Comparison of ENCODE assay signal across 12 cellular contexts in the genomic region with DNA sequence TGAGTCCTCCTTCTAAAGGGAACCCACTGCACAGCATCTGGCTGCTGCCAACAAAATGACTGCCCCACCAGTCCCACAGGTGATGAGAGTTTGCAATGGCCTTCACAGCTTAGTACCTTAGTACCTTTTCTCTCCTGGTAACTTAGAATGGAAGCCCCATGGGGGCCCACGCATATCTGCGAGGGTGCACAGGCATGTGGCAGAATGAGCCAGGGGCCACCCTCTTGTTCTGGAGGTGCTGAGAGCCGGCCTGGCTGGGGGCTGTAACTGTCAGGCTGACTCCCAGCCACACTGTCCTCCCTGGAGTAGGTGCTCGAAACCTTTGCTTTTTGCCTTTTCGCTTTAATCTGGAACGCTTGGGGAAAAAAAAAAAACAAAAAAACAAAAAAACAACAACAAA.
DNase-seq lines count a peak whose midpoint lies in the region; ATAC-seq, FAIRE-seq and TF ChIP-seq lines count a peak whose summit lies in the region.
"Had no signal": no experiment of that assay in that cellular context is flagged by ENCODE, and none has a peak within 500 bp of the region (broad histone marks: within the 10 kb centered on the region; RNA-seq: fewer than 3 reads in every experiment).

No MANE protein-coding gene starts in this region.

- peaks cover 5% of the 10 kb centered on the region for H3K36me3 ChIP-seq in rectal smooth muscle tissue (ENCODE audit: control insufficient read depth, insufficient read depth, low read length)

- peaks cover 9% of the 10 kb centered on the region for H3K36me3 Mint-ChIP-seq in T-cell

- no peak for DNase-seq in A549 (ENCODE audit: low read depth in 1 of 2, low spot score in 1 of 2)
- no peak for DNase-seq in T-cell
- DNase-seq in right cardiac atrium: peak in 2 of 3 donors; percentile 54 to 58
- DNase-seq in NCI-H1694 treated with DMSO at 0.1 percent for 48 hours (lab: John Stamatoyannopoulos, UW): no peak
- no peak for DNase-seq in stimulated activated CD4-positive, alpha-beta T cell treated with anti-CD3 and anti-CD28 coated beads, Interleukin-2, amount 100 ng/mL, for 48 hours
- DNase-seq in RPMI8226: no peak
- DNase-seq in DMS114 treated with DMSO at 0.1 percent for 48 hours (lab: John Stamatoyannopoulos, UW; ENCODE audit: unreplicated experiment): no peak
- DNase-seq: activated naive CD4-positive, alpha-beta T cell treated with Interleukin-2 at 50 U/mL for 16 hours; NCI-H2171; T-helper 17 cell had no signal

- 94% methylated on average over 4 of the region's 6 CpGs for WGBS in A549 (ENCODE audit: missing lambda C conversion rate)
- WGBS in right cardiac atrium: 72% methylated on average over 6 of the region's 6 CpGs

- no peak for TF ChIP-seq RAD21 in A549 (conservative IDR thresholded peaks at IDR 0.05 in 1 of 2, IDR thresholded peaks at IDR 0.05 in 1 of 2)

- FAIRE-seq in A549 (lab: Jason Lieb, UNC): no peak

- no peak overlapping the region for H3K4me3 Mint-ChIP-seq in T-cell
- H3K4me3 Mint-ChIP-seq: dendritic cell treated with granulocyte-macrophage colony-stimulating factor and Interleukin-4, amounts not matched to agents 40 ng/mL and 50 ng/mL, for 4 days had no signal

- H3K27me3 ChIP-seq in right cardiac atrium (ENCODE audit: control insufficient read depth, insufficient read depth) (no peaks in the 10 kb centered on the region), rectal smooth muscle tissue (ENCODE audit: control insufficient read depth, insufficient read depth, low read length) (no peaks in the 10 kb centered on the region)

- peaks cover 0 to 2% (median 0%) of the 10 kb centered on the region in 3 donors for H3K9me3 Mint-ChIP-seq in T-cell
- H3K9me3 Mint-ChIP-seq: dendritic cell treated with granulocyte-macrophage colony-stimulating factor and Interleukin-4, amounts not matched to agents 40 ng/mL and 50 ng/mL, for 4 days had no signal

- no peak for TF ChIP-seq POLR2A in A549 (IDR thresholded peaks at IDR 0.05; ENCODE audit: low read length)

- TF ChIP-seq CTCF in A549 (IDR thresholded peaks at IDR 0.05): no peak

- peak overlapping the region; percentile 89 to 95 for H3K27ac Mint-ChIP-seq in T-cell
- H3K27ac Mint-ChIP-seq: dendritic cell treated with granulocyte-macrophage colony-stimulating factor and Interleukin-4, amounts not matched to agents 40 ng/mL and 50 ng/mL, for 4 days had no signal

- H3K9me3 ChIP-seq in A549 (no peaks in the 10 kb centered on the region), right cardiac atrium (ENCODE audit: control insufficient read depth, low read length) (no peaks in the 10 kb centered on the region)

- H3K4me2 ChIP-seq in A549: peak overlapping the region; percentile 60

- no peak overlapping the region for H3K4me3 ChIP-seq in A549
- no peak overlapping the region for H3K4me3 ChIP-seq in right cardiac atrium (ENCODE audit: low read length)
- H3K4me3 ChIP-seq in rectal smooth muscle tissue (ENCODE audit: low read length): no peak overlapping the region

- POLR2A ChIA-PET in A549 (lab: Yijun Ruan, JAX) (interaction anchor here (2.3 kb wide), 1 partner anchor 45 kb away, joined by 8 read pairs; no protein-coding TSS in a partner anchor), T-cell (lab: Charles Lee) (no interaction called here)

- ATAC-seq in A549 (peak in 1 of 2 experiments; percentile 7; a peak in 2 of 6 replicates), T-cell (replicated peaks in 1 of 4) (no peak), right cardiac atrium (no peak)
- ATAC-seq: T-helper 17 cell had no signal

- H3K4me1 Mint-ChIP-seq in T-cell: peaks cover 57 to 65% (median 62%) of the 10 kb centered on the region in 3 donors

- H3K4me1 ChIP-seq in A549 (peaks cover 54% of the 10 kb centered on the region), right cardiac atrium (ENCODE audit: control insufficient read depth, insufficient read depth, low read length) (peaks cover 8% of the 10 kb centered on the region), rectal smooth muscle tissue (ENCODE audit: control insufficient read depth, insufficient read depth, low read length) (peaks cover 15% of the 10 kb centered on the region)

- H3K27me3 Mint-ChIP-seq in T-cell: no peaks in the 10 kb centered on the region
- H3K27me3 Mint-ChIP-seq: dendritic cell treated with granulocyte-macrophage colony-stimulating factor and Interleukin-4, amounts not matched to agents 40 ng/mL and 50 ng/mL, for 4 days; T-helper 17 cell had no signal

- intact Hi-C loops in right cardiac atrium (cut with DNase I): no loop called here

- no peak for TF ChIP-seq EP300 in A549 (IDR thresholded peaks at IDR 0.05)

- H3K27ac ChIP-seq in A549 (peak overlapping the region; percentile 76 to 90), right cardiac atrium (ENCODE audit: low read length) (peak overlapping the region; percentile 74), rectal smooth muscle tissue (ENCODE audit: low read depth, low read length) (peak overlapping the region; percentile 60)

- CTCF ChIA-PET in A549 (lab: Yijun Ruan, JAX): interaction anchor here (0.9 to 1.2 kb wide), 2 partner anchors 8 to 10 kb away, joined by 3 to 4 read pairs; no protein-coding TSS in a partner anchor
- CTCF ChIA-PET in T-cell (lab: Charles Lee): no interaction called here

- no peak overlapping the region for H3K9ac ChIP-seq in rectal smooth muscle tissue (ENCODE audit: low read length)

TF ChIP-seq in A549, 52 proteins besides CTCF, POLR2A, EP300 and RAD21:
- TF ChIP-seq ZC3H11A (IDR thresholded peaks at IDR 0.05) (no peak), RCOR1 (IDR thresholded peaks at IDR 0.05; ENCODE audit: low read depth, low read length) (no peak), HOXB5 (CRISPR knock-in tag; IDR thresholded peaks at IDR 0.05) (no peak), MAFK (IDR thresholded peaks at IDR 0.05; ENCODE audit: partially characterized antibody) (no peak), NPAS2 (CRISPR knock-in tag; IDR thresholded peaks at IDR 0.05; ENCODE audit: borderline replicate concordance) (no peak), CBX2 (IDR thresholded peaks at IDR 0.05; ENCODE audit: borderline replicate concordance, low read depth) (no peak), RNF2 (IDR thresholded peaks at IDR 0.05; ENCODE audit: borderline replicate concordance, low read depth) (no peak), ESRRA (IDR thresholded peaks at IDR 0.05; ENCODE audit: borderline replicate concordance, low read length) (no peak), SREBF2 (IDR thresholded peaks at IDR 0.05) (no peak), POLR2AphosphoS2 (conservative IDR thresholded peaks at IDR 0.05; ENCODE audit: low read length) (no peak), FOSL2 (IDR thresholded peaks at IDR 0.05) (no peak), FOSL2 (CRISPR knock-in tag; IDR thresholded peaks at IDR 0.05) (no peak), BHLHE40 (IDR thresholded peaks at IDR 0.05; ENCODE audit: low read depth, low read length) (no peak), SMC3 (IDR thresholded peaks at IDR 0.05) (no peak), RFX5 (IDR thresholded peaks at IDR 0.05) (no peak)
- TF ChIP-seq, protein P1, sequence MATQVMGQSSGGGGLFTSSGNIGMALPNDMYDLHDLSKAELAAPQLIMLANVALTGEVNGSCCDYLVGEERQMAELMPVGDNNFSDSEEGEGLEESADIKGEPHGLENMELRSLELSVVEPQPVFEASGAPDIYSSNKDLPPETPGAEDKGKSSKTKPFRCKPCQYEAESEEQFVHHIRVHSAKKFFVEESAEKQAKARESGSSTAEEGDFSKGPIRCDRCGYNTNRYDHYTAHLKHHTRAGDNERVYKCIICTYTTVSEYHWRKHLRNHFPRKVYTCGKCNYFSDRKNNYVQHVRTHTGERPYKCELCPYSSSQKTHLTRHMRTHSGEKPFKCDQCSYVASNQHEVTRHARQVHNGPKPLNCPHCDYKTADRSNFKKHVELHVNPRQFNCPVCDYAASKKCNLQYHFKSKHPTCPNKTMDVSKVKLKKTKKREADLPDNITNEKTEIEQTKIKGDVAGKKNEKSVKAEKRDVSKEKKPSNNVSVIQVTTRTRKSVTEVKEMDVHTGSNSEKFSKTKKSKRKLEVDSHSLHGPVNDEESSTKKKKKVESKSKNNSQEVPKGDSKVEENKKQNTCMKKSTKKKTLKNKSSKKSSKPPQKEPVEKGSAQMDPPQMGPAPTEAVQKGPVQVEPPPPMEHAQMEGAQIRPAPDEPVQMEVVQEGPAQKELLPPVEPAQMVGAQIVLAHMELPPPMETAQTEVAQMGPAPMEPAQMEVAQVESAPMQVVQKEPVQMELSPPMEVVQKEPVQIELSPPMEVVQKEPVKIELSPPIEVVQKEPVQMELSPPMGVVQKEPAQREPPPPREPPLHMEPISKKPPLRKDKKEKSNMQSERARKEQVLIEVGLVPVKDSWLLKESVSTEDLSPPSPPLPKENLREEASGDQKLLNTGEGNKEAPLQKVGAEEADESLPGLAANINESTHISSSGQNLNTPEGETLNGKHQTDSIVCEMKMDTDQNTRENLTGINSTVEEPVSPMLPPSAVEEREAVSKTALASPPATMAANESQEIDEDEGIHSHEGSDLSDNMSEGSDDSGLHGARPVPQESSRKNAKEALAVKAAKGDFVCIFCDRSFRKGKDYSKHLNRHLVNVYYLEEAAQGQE (IDR thresholded peaks at IDR 0.05): no peak

Comparison
In these comparisons a context has a peak if more than half of its experiments do, and no peak if none do; other contexts are left out.
1. DNase-seq: peak in right cardiac atrium (2 of 3); none in A549 (0 of 2), T-cell (0 of 34), NCI-H1694 treated with DMSO at 0.1 percent for 48 hours (single experiment), stimulated activated CD4-positive, alpha-beta T cell treated with anti-CD3 and anti-CD28 coated beads, Interleukin-2, amount 100 ng/mL, for 48 hours (0 of 2), RPMI8226 (single experiment) and DMS114 treated with DMSO at 0.1 percent for 48 hours (single experiment).
2. Peak in every context shown above with its lines, with median percentiles within 50 percentile points of each other: H3K27ac ChIP-seq.